Comparison of ENCODE assay signal across 14 cellular contexts in the genomic region with DNA sequence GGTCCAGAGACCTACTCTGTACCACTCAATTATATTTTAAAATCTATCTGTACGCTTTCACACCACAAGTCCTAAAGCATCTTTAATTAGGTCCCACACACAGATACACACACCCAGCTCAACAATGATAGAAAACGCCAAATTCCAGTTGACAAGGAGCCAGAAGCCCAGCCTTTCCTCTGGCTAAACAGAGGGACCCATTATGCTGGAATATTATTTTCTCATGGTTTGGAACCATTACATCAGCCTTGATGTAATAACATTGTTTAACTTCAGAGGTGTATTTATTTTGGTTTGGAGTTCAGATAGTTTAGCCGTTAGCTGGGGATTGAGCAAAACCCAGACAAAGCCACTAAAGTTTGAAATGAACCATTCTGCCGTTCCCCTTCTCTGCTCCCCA. TPM values are rescaled to one million over a fixed set of nuclear protein-coding genes. Genes with fewer than 3 reads are reported as not detected.
DNase-seq lines count a peak whose midpoint lies in the region; ATAC-seq and TF ChIP-seq lines count a peak whose summit lies in the region.
"Had no signal": no experiment of that assay in that cellular context is flagged by ENCODE, and none has a peak within 500 bp of the region (broad histone marks: within the 10 kb centered on the region; RNA-seq: fewer than 3 reads in every experiment).

No MANE protein-coding gene starts in this region.

- peak overlapping the region; percentile 66 for H3K4me2 ChIP-seq in BLaER1
- H3K4me2 ChIP-seq: GM23338 had no signal

- ATAC-seq in right cardiac atrium = peak; percentile 40 to 42
- ATAC-seq: GM23338 had no signal

- DNase-seq in COLO829 (ENCODE audit: low spot score) = peak; percentile 28
- no peak for DNase-seq in WERI-Rb-1
- no peak for DNase-seq in right cardiac atrium
- no peak for DNase-seq in Kasumi-1 (lab: John Stamatoyannopoulos, UW)
- no peak for DNase-seq in H4 (ENCODE audit: low spot score)
- DNase-seq in NCI-H1105 treated with DMSO at 0.1 percent for 48 hours (lab: John Stamatoyannopoulos, UW) = no peak
- DNase-seq: BE2C; Calu3; CD4-positive, CD25-positive, alpha-beta regulatory T cell; DMS 273 treated with DMSO at 0.1 percent for 48 hours; H9 had no signal

- H3K27me3 ChIP-seq in BLaER1 = peaks cover 12% of the 10 kb centered on the region
- no peaks in the 10 kb centered on the region for H3K27me3 ChIP-seq in WERI-Rb-1 (ENCODE audit: insufficient read depth, low read depth, severe bottlenecking)
- no peaks in the 10 kb centered on the region for H3K27me3 ChIP-seq in right cardiac atrium (ENCODE audit: control insufficient read depth, insufficient read depth)
- H3K27me3 ChIP-seq: BE2C had no signal

- no peak for TF ChIP-seq CTCF in WERI-Rb-1 (IDR thresholded peaks at IDR 0.05; ENCODE audit: low read depth, low read length)

- H3K27ac ChIP-seq in BLaER1 (no peak overlapping the region), WERI-Rb-1 (peak overlapping the region; percentile 57; the same call in 1 of the 2 replicates), right cardiac atrium (ENCODE audit: low read length) (no peak overlapping the region)

- H4K20me1 ChIP-seq in BLaER1 = no peaks in the 10 kb centered on the region

- H3K9ac ChIP-seq in BLaER1 = no peak overlapping the region

- intact Hi-C loops in right cardiac atrium (cut with DNase I) = loop anchor here in 1 of 4 donors (10.0 kb wide), 1 partner anchor 753 kb away; no protein-coding TSS in a partner anchor

- H3K4me3 ChIP-seq in BLaER1 (no peak overlapping the region), WERI-Rb-1 (ENCODE audit: low read depth, low read length) (no peak overlapping the region), right cardiac atrium (ENCODE audit: low read length) (no peak overlapping the region)
- H3K4me3 ChIP-seq: GM23338 had no signal

- 56% methylated on average over 4 of the region's 4 CpGs for WGBS in right cardiac atrium

- H3K9me3 ChIP-seq in BLaER1 = 0 out of 2 replicates have a peak, but pooled peaks cover 4% of the 10 kb centered on the region
- no peaks in the 10 kb centered on the region for H3K9me3 ChIP-seq in WERI-Rb-1 (ENCODE audit: severe bottlenecking)
- H3K9me3 ChIP-seq in right cardiac atrium (ENCODE audit: control insufficient read depth, low read length) = no peaks in the 10 kb centered on the region
- H3K9me3 ChIP-seq: BE2C had no signal

- H3K36me3 ChIP-seq in BLaER1 (no peaks in the 10 kb centered on the region), WERI-Rb-1 (no peaks in the 10 kb centered on the region)
- H3K36me3 ChIP-seq: BE2C had no signal

- H3K4me1 ChIP-seq in BLaER1 = peaks cover 54% of the 10 kb centered on the region
- H3K4me1 ChIP-seq in right cardiac atrium (ENCODE audit: control insufficient read depth, insufficient read depth, low read length) = no peaks in the 10 kb centered on the region
- H3K4me1 ChIP-seq: BE2C had no signal

RNA-seq across cellular contexts. Expression of a gene that starts 14.0 kb away (rescaled TPM):
- 1 to 10 TPM; 1.4 to 2.5 (median 2.0) TPM for total RNA-seq in right cardiac atrium
- 2.4 TPM for polyA plus RNA-seq in right cardiac atrium
- total RNA-seq in H4 (2014; rRNA removed; shearing (Covaris generic)) = 0.31 and 0.66 TPM in 2 replicates
- total RNA-seq: Calu3; CD4-positive, CD25-positive, alpha-beta regulatory T cell had no signal
- polyA plus RNA-seq: CD4-positive, CD25-positive, alpha-beta regulatory T cell; GM23338; IgD-negative memory B cell had no signal
